ENCODE assay signal across 26 cellular contexts in the genomic region with DNA sequence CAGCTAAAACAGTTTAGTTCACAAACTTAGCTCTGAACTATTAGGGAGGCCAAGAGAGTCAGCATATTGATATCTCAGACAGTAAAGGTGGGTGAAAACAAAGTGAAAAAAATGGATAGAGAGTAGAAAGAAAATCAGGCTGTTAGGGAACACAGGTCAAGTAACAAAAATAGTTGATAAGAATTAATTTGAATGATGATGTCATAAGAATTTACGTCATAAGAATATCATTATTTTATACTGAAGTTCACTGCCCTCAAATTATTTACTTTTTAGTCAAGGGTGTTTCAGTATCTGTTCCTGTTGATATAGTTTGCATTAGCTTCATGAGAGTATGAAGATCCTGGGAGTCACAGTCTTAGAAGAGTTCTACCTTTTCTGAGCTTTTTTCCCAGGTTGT.
"Had no signal": no experiment of that assay in that cellular context is flagged by ENCODE, and none has a peak within 500 bp of the region (broad histone marks: within the 10 kb centered on the region; RNA-seq: fewer than 3 reads in every experiment).

No MANE protein-coding gene starts in this region.

- H3K27me3 ChIP-seq: colonic mucosa, esophagus squamous epithelium, gastrocnemius medialis, heart right ventricle, left lung had no signal

- H3K4me1 ChIP-seq: colonic mucosa, esophagus squamous epithelium, gastrocnemius medialis, heart right ventricle, left lung, lower lobe of right lung had no signal

- H3K4me3 ChIP-seq: colonic mucosa, esophagus squamous epithelium, gastrocnemius medialis, heart right ventricle, left lung, lower lobe of right lung, mucosa of descending colon had no signal

- FAIRE-seq: endometrium, islet of Langerhans, keratinocyte had no signal

- ATAC-seq: effector memory CD8-positive, alpha-beta T cell; esophagus mucosa; gastrocnemius medialis; heart right ventricle; left cardiac atrium; left lung; left ventricle myocardium superior; lower lobe of right lung; mucosa of descending colon had no signal

- H3K27ac ChIP-seq: colonic mucosa, epithelial cell of prostate, esophagus squamous epithelium, gastrocnemius medialis, heart right ventricle, left lung, lower lobe of right lung had no signal

- DNase-seq: colonic mucosa; cortex of kidney; effector CD8-positive, alpha-beta T cell; effector memory CD8-positive, alpha-beta T cell; endodermal cell; erythroblast; esophagus squamous epithelium; foreskin fibroblast; foreskin melanocyte; gastrocnemius medialis; glutamatergic neuron; head of caudate nucleus; heart right ventricle; hippocampal formation; left cardiac atrium; left lung; left ventricle myocardium superior; lower lobe of right lung; mesenchymal stem cell; mucosa of descending colon; naive B cell had no signal

- H3K36me3 ChIP-seq: colonic mucosa, esophagus squamous epithelium, gastrocnemius medialis, heart right ventricle, left lung, lower lobe of right lung had no signal

- H3K9me3 ChIP-seq: colonic mucosa, esophagus squamous epithelium, gastrocnemius medialis, lower lobe of right lung had no signal
